ENCODE assay signal across 8 cellular contexts in the genomic region with DNA sequence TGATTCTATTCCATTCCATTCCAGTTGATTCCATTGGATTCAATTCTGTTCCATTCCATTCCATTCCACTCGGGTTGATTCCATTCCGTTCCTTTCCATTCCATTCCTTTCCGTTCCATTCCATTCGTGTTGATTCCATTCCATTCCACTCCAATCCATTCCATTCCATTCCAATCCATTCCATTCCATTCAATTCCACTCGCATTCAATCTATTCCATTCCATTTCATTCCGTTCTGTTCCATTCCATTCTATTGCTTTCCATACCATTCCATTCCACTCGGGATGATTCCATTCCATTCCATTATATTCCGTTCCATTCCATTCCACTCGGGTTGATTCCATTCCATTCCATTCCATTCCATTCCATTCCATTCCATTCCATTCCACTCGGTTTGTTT.
DNase-seq lines count a peak whose midpoint lies in the region; ATAC-seq, FAIRE-seq and TF ChIP-seq lines count a peak whose summit lies in the region.
"Not testable (repeated sequence)": the region's sequence is repeated elsewhere in the genome, so short reads cannot be mapped to it uniquely, and the experiment has no call there.

No MANE protein-coding gene starts in this region.

- peak overlapping the region in 1 of 3 donors; percentile 0 for H3K27ac Mint-ChIP-seq in CD4-positive, CD25-positive, alpha-beta regulatory T cell
- H3K27ac Mint-ChIP-seq in astrocyte (ENCODE audit: unreplicated experiment): not testable (repeated sequence)

- peak; percentile 30 to 34 for ATAC-seq in CD4-positive, CD25-positive, alpha-beta regulatory T cell (ENCODE audit: low read depth in 2 of 2)
- ATAC-seq in GM21390 (IDR thresholded peaks at IDR 0.05; ENCODE audit: unreplicated experiment) (peak; percentile 35), HG03064 (IDR thresholded peaks at IDR 0.05; ENCODE audit: low read depth, unreplicated experiment) (peak; percentile 24), gastrocnemius medialis (peak; percentile 76 to 77)

- H3K4me3 Mint-ChIP-seq in CD4-positive, CD25-positive, alpha-beta regulatory T cell; astrocyte (ENCODE audit: unreplicated experiment): not testable (repeated sequence)

- DNase-seq in CD4-positive, CD25-positive, alpha-beta regulatory T cell: peak in 1 of 3 donors; percentile 56
- peak; percentile 9 for DNase-seq in MM.1S
- DNase-seq in astrocyte (ENCODE audit: low read depth): peak; percentile 72
- peak; percentile 72 for DNase-seq in fibroblast of gingiva (ENCODE audit: low read depth)
- DNase-seq in left kidney (ENCODE audit: low read depth, low spot score): peak; percentile 80
- DNase-seq in gastrocnemius medialis: not testable (repeated sequence)

- H3K4me1 Mint-ChIP-seq in CD4-positive, CD25-positive, alpha-beta regulatory T cell: peaks cover 0 to 26% (median 4%) of the 10 kb centered on the region in 4 donors
- H3K4me1 Mint-ChIP-seq in astrocyte (ENCODE audit: low read depth, unreplicated experiment): not testable (repeated sequence)

- not testable (repeated sequence) for H3K4me1 ChIP-seq in CD4-positive, CD25-positive, alpha-beta regulatory T cell (ENCODE audit: control insufficient read depth, insufficient read depth, low read length, poor library complexity, severe bottlenecking); MM.1S (ENCODE audit: low read length); astrocyte (ENCODE audit: insufficient read depth, low read length); gastrocnemius medialis

- not testable (repeated sequence) for TF ChIP-seq CTCF in MM.1S (IDR thresholded peaks at IDR 0.05; ENCODE audit: low read length); astrocyte (IDR thresholded peaks at IDR 0.05; ENCODE audit: insufficient read depth, low read depth, low read length); gastrocnemius medialis (IDR thresholded peaks at IDR 0.05 in 4 of 5, conservative IDR thresholded peaks at IDR 0.05 in 1 of 5)

- not testable (repeated sequence) for H3K9ac ChIP-seq in MM.1S (ENCODE audit: low read length); astrocyte (ENCODE audit: low read length)

- intact Hi-C loops in gastrocnemius medialis (cut with DNase I; ENCODE audit: low total_unique reads): not testable (repeated sequence)

- not testable (repeated sequence) for H3K4me3 ChIP-seq in CD4-positive, CD25-positive, alpha-beta regulatory T cell (ENCODE audit: low read depth, low read length); MM.1S (ENCODE audit: low read length); astrocyte (ENCODE audit: insufficient read depth, low read depth, low read length); gastrocnemius medialis

- H3K9me2 ChIP-seq in MM.1S (replicated peaks; ENCODE audit: insufficient read depth, low read length): not testable (repeated sequence)

- not testable (repeated sequence) for H3K27ac ChIP-seq in CD4-positive, CD25-positive, alpha-beta regulatory T cell (ENCODE audit: insufficient read depth, low read length, poor library complexity, severe bottlenecking); MM.1S (ENCODE audit: low read length); astrocyte (ENCODE audit: low read depth, low read length); gastrocnemius medialis

- not testable (repeated sequence) for H4K20me1 ChIP-seq in MM.1S (ENCODE audit: insufficient read depth, low read length); astrocyte (ENCODE audit: insufficient read depth, low read length)

- not testable (repeated sequence) for H3K4me2 ChIP-seq in MM.1S (ENCODE audit: low read depth, low read length); astrocyte (ENCODE audit: low read length)

- not testable (repeated sequence) for H3K27me3 Mint-ChIP-seq in CD4-positive, CD25-positive, alpha-beta regulatory T cell; astrocyte (ENCODE audit: low read depth, unreplicated experiment)

- peaks cover 22% of the 10 kb centered on the region for H3K36me3 Mint-ChIP-seq in CD4-positive, CD25-positive, alpha-beta regulatory T cell
- not testable (repeated sequence) for H3K36me3 Mint-ChIP-seq in astrocyte (ENCODE audit: low read depth, unreplicated experiment)

- not testable (repeated sequence) for H3K79me2 ChIP-seq in MM.1S (ENCODE audit: low read length); astrocyte (ENCODE audit: insufficient read depth, low read length)

- not testable (repeated sequence) for H3F3A ChIP-seq in MM.1S (ENCODE audit: insufficient read depth, low read length)

- not testable (repeated sequence) for FAIRE-seq in astrocyte (lab: Jason Lieb, UNC)

- in situ Hi-C loops in gastrocnemius medialis (cut with MboI; ENCODE audit: low sequenced_read_pairs in 4 of 4): not testable (repeated sequence)

- TF ChIP-seq POLR2A in gastrocnemius medialis (IDR thresholded peaks at IDR 0.05): not testable (repeated sequence)

- H3K36me3 ChIP-seq in CD4-positive, CD25-positive, alpha-beta regulatory T cell (ENCODE audit: control insufficient read depth, insufficient read depth, low read length); MM.1S (replicated peaks; ENCODE audit: insufficient read depth, low read length); astrocyte (ENCODE audit: insufficient read depth, low read length); gastrocnemius medialis: not testable (repeated sequence)

- peaks cover 38 to 45% of the 10 kb centered on the region in 2 experiments for H3K9me3 ChIP-seq in CD4-positive, CD25-positive, alpha-beta regulatory T cell (ENCODE audit: control insufficient read depth in 2 of 2, low read length in 2 of 2)
- not testable (repeated sequence) for H3K9me3 ChIP-seq in MM.1S (replicated peaks; ENCODE audit: insufficient read depth, low read length); gastrocnemius medialis
- peaks cover 47% of the 10 kb centered on the region for H3K9me3 ChIP-seq in astrocyte (ENCODE audit: insufficient read depth, low read depth, low read length)

- peaks cover 8 to 57% (median 39%) of the 10 kb centered on the region in 7 donors for H3K9me3 Mint-ChIP-seq in CD4-positive, CD25-positive, alpha-beta regulatory T cell
- H3K9me3 Mint-ChIP-seq in astrocyte (ENCODE audit: unreplicated experiment): peaks cover 48% of the 10 kb centered on the region

- not testable (repeated sequence) for H2AFZ ChIP-seq in MM.1S (ENCODE audit: low read length); astrocyte (ENCODE audit: low read depth, low read length)

- not testable (repeated sequence) for H3K27me3 ChIP-seq in CD4-positive, CD25-positive, alpha-beta regulatory T cell (ENCODE audit: control insufficient read depth, insufficient read depth, low read length); MM.1S (replicated peaks; ENCODE audit: insufficient read depth, low read length); astrocyte (ENCODE audit: insufficient read depth, low read length); gastrocnemius medialis

Comparison
In these comparisons a context has a peak if more than half of its experiments do, and no peak if none do; other contexts are left out.
1. ATAC-seq: peak in every context shown above with its lines; median percentile 76 in gastrocnemius medialis; 35 in GM21390; 32 in CD4-positive, CD25-positive, alpha-beta regulatory T cell; 24 in HG03064.